28 cellular contexts compared by ENCODE assay signal in the genomic region with DNA sequence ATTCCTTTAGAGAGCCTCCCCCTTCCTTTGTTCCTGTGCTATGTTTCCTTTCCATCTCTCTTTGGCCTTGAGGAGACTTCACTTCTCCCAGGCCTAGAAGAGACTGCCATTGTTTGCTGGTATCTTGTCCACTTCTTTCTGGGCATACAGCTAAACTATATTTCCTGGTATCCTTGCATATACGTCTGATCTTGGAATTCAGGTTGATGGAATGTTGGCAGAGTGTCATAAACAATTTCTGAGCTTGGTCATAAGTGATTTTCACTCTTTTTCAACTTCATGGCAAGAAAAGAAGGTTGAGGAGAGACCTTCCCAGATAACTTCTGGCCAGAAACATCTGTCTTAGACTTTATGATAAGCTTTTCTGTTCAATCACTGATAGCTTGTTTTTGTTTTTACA.
"Had no signal": no experiment of that assay in that cellular context is flagged by ENCODE, and none has a peak within 500 bp of the region (broad histone marks: within the 10 kb centered on the region; RNA-seq: fewer than 3 reads in every experiment).

No MANE protein-coding gene starts in this region.

- H3K36me3 ChIP-seq: heart right ventricle, left ventricle myocardium inferior, lower lobe of right lung, neural progenitor cell, sigmoid colon, tibial artery had no signal

- H3K4me1 ChIP-seq: left ventricle myocardium inferior, lower lobe of right lung, psoas muscle, sigmoid colon, tibial artery had no signal

- H3K27ac ChIP-seq: dorsolateral prefrontal cortex, epithelial cell of prostate, heart right ventricle, left ventricle myocardium inferior, lower lobe of right lung, neural progenitor cell, psoas muscle, sigmoid colon, testis, tibial artery had no signal

- H2AFZ ChIP-seq: neural progenitor cell had no signal

- H3K4me2 ChIP-seq: neural progenitor cell had no signal

- ATAC-seq: esophagus mucosa; heart right ventricle; left colon; lower lobe of right lung; natural killer cell treated with Interleukin-12 subunit alpha and Interleukin-12 subunit beta and Interleukin-15 and Interleukin-18, amount 100 ng/mL, for 72 hours; psoas muscle; right cardiac atrium; stimulated activated effector memory CD8-positive, alpha-beta T cell treated with anti-CD3 and anti-CD28 coated beads, Interleukin-12 subunit alpha, Interleukin-12 subunit beta, amount 100 ng/mL, for 72 hours; stimulated activated naive CD8-positive, alpha-beta T cell treated with anti-CD3 and anti-CD28 coated beads, Interleukin-15, Interleukin-2, amounts not matched to agents 100 U/mL and 50 U/mL, for 24 hours had no signal

- FAIRE-seq: colon had no signal

- H3K9me3 ChIP-seq: heart right ventricle, lower lobe of right lung, psoas muscle, sigmoid colon, testis, tibial artery had no signal

- H3K9ac ChIP-seq: neural progenitor cell had no signal

- H3K27me3 ChIP-seq: dorsolateral prefrontal cortex, heart right ventricle, neural progenitor cell, sigmoid colon, testis, tibial artery had no signal

- H3K4me3 ChIP-seq: dorsolateral prefrontal cortex, heart right ventricle, left ventricle myocardium inferior, lower lobe of right lung, neural progenitor cell, psoas muscle, sigmoid colon, testis, tibial artery had no signal

- DNase-seq: dorsolateral prefrontal cortex; effector CD4-positive, alpha-beta T cell; foreskin melanocyte; glutamatergic neuron; heart right ventricle; hippocampal formation; islet precursor cell; kidney glomerular epithelial cell; left colon; left ventricle myocardium inferior; lower lobe of right lung; nucleus accumbens; posterior cingulate gyrus; psoas muscle; right cardiac atrium; sigmoid colon; stimulated activated CD4-positive, alpha-beta T cell treated with anti-CD3 and anti-CD28 coated beads, Interleukin-2, amount 100 ng/mL, for 24 hours; stimulated activated CD4-positive, alpha-beta T cell treated with anti-CD3 and anti-CD28 coated beads, Interleukin-4, amount 100 ng/mL, for 24 hours; stimulated activated naive CD8-positive, alpha-beta T cell treated with anti-CD3 and anti-CD28 coated beads, Interleukin-15, Interleukin-2, amounts not matched to agents 100 U/mL and 50 U/mL, for 24 hours; substantia nigra; testis; tibial artery had no signal
